20 cellular contexts compared by ENCODE assay signal in genomic region chr11:11965192-11965591, GRCh38. TPM values are rescaled to one million over a fixed set of nuclear protein-coding genes. Genes with fewer than 3 reads are reported as not detected.
DNase-seq lines count a peak whose midpoint lies in the region; ATAC-seq and TF ChIP-seq lines count a peak whose summit lies in the region.
"Had no signal": no experiment of that assay in that cellular context is flagged by ENCODE, and none has a peak within 500 bp of the region (broad histone marks: within the 10 kb centered on the region; RNA-seq: fewer than 3 reads in every experiment).

No MANE protein-coding gene starts in this region.

- no peaks in the 10 kb centered on the region for H3K9me3 Mint-ChIP-seq in activated T-helper 2 cell treated with anti-CD3 and anti-CD28 coated beads, Interferon-gamma antibody, Interleukin-2, Interleukin-4, amounts not matched to agents 10 μg/mL and 5 μg/mL and 100 μg/mL, durations not matched to agents 14 hours and 24 hours and 36 hours

- H3K9me3 ChIP-seq in right cardiac atrium (ENCODE audit: control insufficient read depth, low read length) (no peaks in the 10 kb centered on the region), prostate gland (no peaks in the 10 kb centered on the region)
- H3K9me3 ChIP-seq: BLaER1, MG63 had no signal

- H3K4me3 Mint-ChIP-seq in activated T-helper 2 cell treated with anti-CD3 and anti-CD28 coated beads, Interferon-gamma antibody, Interleukin-2, Interleukin-4, amounts not matched to agents 10 μg/mL and 5 μg/mL and 100 μg/mL, durations not matched to agents 14 hours and 24 hours and 36 hours (ENCODE audit: low read depth) = no peak overlapping the region
- H3K4me3 Mint-ChIP-seq: CD4-positive, alpha-beta memory T cell had no signal

- no peaks in the 10 kb centered on the region for H3K27me3 ChIP-seq in right cardiac atrium (ENCODE audit: control insufficient read depth, insufficient read depth)
- H3K27me3 ChIP-seq in prostate gland (replicated peaks; ENCODE audit: insufficient read depth) = no peaks in the 10 kb centered on the region
- H3K27me3 ChIP-seq: BLaER1, MG63 had no signal

- H3K4me1 Mint-ChIP-seq in activated T-helper 2 cell treated with anti-CD3 and anti-CD28 coated beads, Interferon-gamma antibody, Interleukin-2, Interleukin-4, amounts not matched to agents 10 μg/mL and 5 μg/mL and 100 μg/mL, durations not matched to agents 14 hours and 24 hours and 36 hours (ENCODE audit: low read depth) = peaks cover 25% of the 10 kb centered on the region

- TF ChIP-seq POLR2A in prostate gland (IDR thresholded peaks at IDR 0.05) = no peak

- ATAC-seq in right cardiac atrium (no peak), Right ventricle myocardium inferior (no peak), GM21619 (IDR thresholded peaks at IDR 0.05; ENCODE audit: unreplicated experiment) (no peak), HG02973 (IDR thresholded peaks at IDR 0.05; ENCODE audit: unreplicated experiment) (no peak)

- DNase-seq in right cardiac atrium (peak in 1 of 3 donors; percentile 37), Right ventricle myocardium inferior (ENCODE audit: missing footprints) (no peak), caudate nucleus (lab: John Stamatoyannopoulos, UW) (no peak), prostate gland (ENCODE audit: low spot score) (peak; percentile 3)
- DNase-seq in activated T-helper 2 cell treated with anti-CD3 and anti-CD28 coated beads, Interferon-gamma antibody, Interleukin-2, Interleukin-4, amounts not matched to agents 10 μg/mL and 5 μg/mL and 100 μg/mL, durations not matched to agents 14 hours and 24 hours and 36 hours (ENCODE audit: low spot score) = no peak
- DNase-seq: Calu3; CD4-positive, alpha-beta memory T cell; DMS153; MG63; NCI-H1417; NCI-H1694 treated with DMSO at 0.1 percent for 48 hours; NCI-H2081 treated with DMSO at 0.1 percent for 48 hours; NCI-H2171 treated with DMSO at 0.1 percent for 48 hours; NCI-H524 treated with DMSO at 0.1 percent for 48 hours; NCI-H82; OCI-M1; SHP77 had no signal

- intact Hi-C loops in right cardiac atrium (cut with DNase I) = no loop called here
- intact Hi-C loops in Right ventricle myocardium inferior (cut with DNase I) = no loop called here
- intact Hi-C loops in prostate gland (cut with DNase I) = no loop called here
- intact Hi-C loops in activated T-helper 2 cell treated with anti-CD3 and anti-CD28 coated beads, Interferon-gamma antibody, Interleukin-2, Interleukin-4, amounts not matched to agents 10 μg/mL and 5 μg/mL and 100 μg/mL, durations not matched to agents 14 hours and 24 hours and 36 hours (cut with micrococcal nuclease) = no loop called here

- TF ChIP-seq CTCF in prostate gland (IDR thresholded peaks at IDR 0.05) = no peak

- peaks cover 14% of the 10 kb centered on the region for H3K27me3 Mint-ChIP-seq in activated T-helper 2 cell treated with anti-CD3 and anti-CD28 coated beads, Interferon-gamma antibody, Interleukin-2, Interleukin-4, amounts not matched to agents 10 μg/mL and 5 μg/mL and 100 μg/mL, durations not matched to agents 14 hours and 24 hours and 36 hours (ENCODE audit: low read depth)

- H3K4me3 ChIP-seq in right cardiac atrium (ENCODE audit: low read length) (no peak overlapping the region), prostate gland (no peak overlapping the region)
- H3K4me3 ChIP-seq: BLaER1, MG63 had no signal

- H3K36me3 Mint-ChIP-seq in activated T-helper 2 cell treated with anti-CD3 and anti-CD28 coated beads, Interferon-gamma antibody, Interleukin-2, Interleukin-4, amounts not matched to agents 10 μg/mL and 5 μg/mL and 100 μg/mL, durations not matched to agents 14 hours and 24 hours and 36 hours (ENCODE audit: low read depth) = no peaks in the 10 kb centered on the region
- H3K36me3 Mint-ChIP-seq: CD4-positive, alpha-beta memory T cell had no signal

- H3K4me1 ChIP-seq in right cardiac atrium (ENCODE audit: control insufficient read depth, insufficient read depth, low read length) (peaks cover 17% of the 10 kb centered on the region), prostate gland (replicated peaks) (no peaks in the 10 kb centered on the region)

- H3K27ac Mint-ChIP-seq in activated T-helper 2 cell treated with anti-CD3 and anti-CD28 coated beads, Interferon-gamma antibody, Interleukin-2, Interleukin-4, amounts not matched to agents 10 μg/mL and 5 μg/mL and 100 μg/mL, durations not matched to agents 14 hours and 24 hours and 36 hours = no peak overlapping the region

- H3K36me3 ChIP-seq in prostate gland = no peaks in the 10 kb centered on the region
- H3K36me3 ChIP-seq: BLaER1 had no signal

- 78% methylated on average over 3 of the region's 3 CpGs for WGBS in right cardiac atrium
- WGBS in prostate gland = 75% methylated on average over 3 of the region's 3 CpGs

- peak overlapping the region; percentile 44 for H3K27ac ChIP-seq in right cardiac atrium (ENCODE audit: low read length)
- H3K27ac ChIP-seq in caudate nucleus (ENCODE audit: low read depth, low read length) = peak overlapping the region; percentile 89
- no peak overlapping the region for H3K27ac ChIP-seq in prostate gland
- H3K27ac ChIP-seq: BLaER1 had no signal

RNA-seq across cellular contexts. Expression of gene DKK3, which starts 43.2 kb away (rescaled TPM):
- total RNA-seq in right cardiac atrium = 1,000 to 10,000 TPM; 2,567 to 3,299 (median 2,969) TPM
- polyA plus RNA-seq in right cardiac atrium = 2,307 TPM
- total RNA-seq in Right ventricle myocardium inferior = 515 TPM
- 100 to 1,000 TPM; 160 to 273 TPM for total RNA-seq in prostate gland
- total RNA-seq in activated T-helper 2 cell treated with anti-CD3 and anti-CD28 coated beads, Interferon-gamma antibody, Interleukin-2, Interleukin-4, amounts not matched to agents 10 μg/mL and 5 μg/mL and 100 μg/mL, durations not matched to agents 14 hours and 24 hours and 36 hours = not detected in 2 replicates

Comparison
In these comparisons a context has a peak if more than half of its experiments do, and no peak if none do; other contexts are left out.
1. H3K27ac ChIP-seq: peak in right cardiac atrium (single experiment) and caudate nucleus (single experiment); none in prostate gland (0 of 2).
2. RNA of gene DKK3, which starts 43.2 kb away (total RNA-seq): 2,567 to 3,299 TPM in right cardiac atrium, 515 TPM in Right ventricle myocardium inferior (single experiment) and 160 to 273 TPM in prostate gland; not detected in activated T-helper 2 cell treated with anti-CD3 and anti-CD28 coated beads, Interferon-gamma antibody, Interleukin-2, Interleukin-4, amounts not matched to agents 10 μg/mL and 5 μg/mL and 100 μg/mL, durations not matched to agents 14 hours and 24 hours and 36 hours; every median in the first group is over 100 times any median in the second.